8 cellular contexts compared by ENCODE assay signal in genomic region chr21:41168391-41169257, GRCh38. TPM values are rescaled to one million over a fixed set of nuclear protein-coding genes. Genes with fewer than 3 reads are reported as not detected.
DNase-seq lines count a peak whose midpoint lies in the region; ATAC-seq and TF ChIP-seq lines count a peak whose summit lies in the region.

No MANE protein-coding gene starts in this region.

- H3K9me3 ChIP-seq in iPS-18c (ENCODE audit: control insufficient read depth, insufficient read depth, low read length), result no peaks in the 10 kb centered on the region

- DNase-seq in NCI-H2196 (lab: John Stamatoyannopoulos, UW; ENCODE audit: unreplicated experiment), result peak; percentile 33
- no peak for DNase-seq in NCI-H2196 treated with DMSO at 0.1 percent for 48 hours (lab: John Stamatoyannopoulos, UW; ENCODE audit: unreplicated experiment)
- DNase-seq in NCI-H345 (lab: John Stamatoyannopoulos, UW), result peak; percentile 50
- peak; percentile 42 for DNase-seq in brain microvascular endothelial cell
- DNase-seq in sciatic nerve (ENCODE audit: low spot score), result peak; percentile 79
- no peak for DNase-seq in NCI-H1048 (lab: John Stamatoyannopoulos, UW)

- H3K27me3 ChIP-seq in brain microvascular endothelial cell (replicated peaks), result no peaks in the 10 kb centered on the region

- ATAC-seq in sciatic nerve (peak; percentile 61), HG03378 (IDR thresholded peaks at IDR 0.05; ENCODE audit: unreplicated experiment) (no peak)

- TF ChIP-seq CTCF in brain microvascular endothelial cell (IDR thresholded peaks at IDR 0.05; ENCODE audit: low read depth, low read length, missing control alignments), result peak; percentile 25

- intact Hi-C loops in sciatic nerve (cut with DNase I), result no loop called here

- no peak overlapping the region for H3K27ac ChIP-seq in brain microvascular endothelial cell

- no peaks in the 10 kb centered on the region for H3K36me3 ChIP-seq in brain microvascular endothelial cell (replicated peaks)

- in situ Hi-C loops in brain microvascular endothelial cell (cut with HindIII; ENCODE audit: low pct_ligation_motif_present, low sequenced_read_pairs), result no loop called here

- H3K4me3 ChIP-seq in brain microvascular endothelial cell (ENCODE audit: low read depth, low read length), result peak overlapping the region; percentile 66
- H3K4me3 ChIP-seq in iPS-18c (ENCODE audit: insufficient read depth, low read depth, low read length), result peak overlapping the region; percentile 69

RNA-seq across cellular contexts. Expression of gene BACE2, which starts 0.7 kb away (rescaled TPM):
- total RNA-seq in sciatic nerve, result 103 TPM

Comparison
In these comparisons a context has a peak if more than half of its experiments do, and no peak if none do; other contexts are left out.
1. DNase-seq: peak in NCI-H2196 (single experiment), NCI-H345 (single experiment), brain microvascular endothelial cell (single experiment) and sciatic nerve (single experiment); none in NCI-H2196 treated with DMSO at 0.1 percent for 48 hours (single experiment) and NCI-H1048 (single experiment).